Comparison of ENCODE assay signal across 20 cellular contexts in genomic region chr20:36052117-36052513, GRCh38.
DNase-seq lines count a peak whose midpoint lies in the region; ATAC-seq and TF ChIP-seq lines count a peak whose summit lies in the region.
"Had no signal": no experiment of that assay in that cellular context is flagged by ENCODE, and none has a peak within 500 bp of the region (broad histone marks: within the 10 kb centered on the region; RNA-seq: fewer than 3 reads in every experiment).

No MANE protein-coding gene starts in this region.

- H3K9me3 Mint-ChIP-seq in dendritic cell treated with granulocyte-macrophage colony-stimulating factor and Interleukin-4, amounts not matched to agents 40 ng/mL and 50 ng/mL, for 4 days = no peaks in the 10 kb centered on the region
- H3K9me3 Mint-ChIP-seq: activated CD8-positive, alpha-beta T cell treated with anti-CD3 and anti-CD28 coated beads for 36 hours; activated T-cell treated with anti-CD3 and anti-CD28 coated beads, Interleukin-2, amount 50 U/mL, for 24 hours had no signal

- no peak overlapping the region for H3K4me3 Mint-ChIP-seq in dendritic cell treated with granulocyte-macrophage colony-stimulating factor and Interleukin-4, amounts not matched to agents 40 ng/mL and 50 ng/mL, for 4 days

- H3K18ac ChIP-seq in neuronal stem cell (ENCODE audit: low read length) = no peak overlapping the region

- no peak overlapping the region for H2AK5ac ChIP-seq in neuronal stem cell (ENCODE audit: low read depth, low read length)

- H3K36me3 ChIP-seq in SK-N-SH (replicated peaks in 1 of 2; ENCODE audit: control insufficient read depth in 1 of 2, insufficient read depth in 2 of 2, low read length in 1 of 2) (peaks cover 3 to 14% of the 10 kb centered on the region in 2 experiments), Karpas-422 (ENCODE audit: insufficient read depth, low read length) (no peaks in the 10 kb centered on the region), neuronal stem cell (replicated peaks in 1 of 2; ENCODE audit: control insufficient read depth in 2 of 2, insufficient read depth in 2 of 2, low read length in 2 of 2) (peaks cover 0 to 14% of the 10 kb centered on the region in 2 donors)
- H3K36me3 ChIP-seq: gastroesophageal sphincter, suprapubic skin had no signal

- H3K14ac ChIP-seq in neuronal stem cell (ENCODE audit: low read length) = no peak overlapping the region

- no peak overlapping the region for H3K27ac ChIP-seq in SK-N-SH (ENCODE audit: low read depth in 2 of 2, low read length in 1 of 2)
- no peak overlapping the region for H3K27ac ChIP-seq in Karpas-422 (ENCODE audit: low read length)
- no peak overlapping the region for H3K27ac ChIP-seq in neuronal stem cell (replicated peaks; ENCODE audit: low read length)
- H3K27ac ChIP-seq: psoas muscle, suprapubic skin had no signal

- no peak overlapping the region for H3K9ac ChIP-seq in SK-N-SH
- H3K9ac ChIP-seq in Karpas-422 (ENCODE audit: low read length) = no peak overlapping the region
- no peak overlapping the region for H3K9ac ChIP-seq in neuronal stem cell (ENCODE audit: low read depth, low read length, poor library complexity)

- H3K4me2 ChIP-seq in SK-N-SH = no peak overlapping the region
- H3K4me2 ChIP-seq in Karpas-422 (ENCODE audit: low read depth, low read length, poor library complexity, severe bottlenecking) = no peak overlapping the region
- no peak overlapping the region for H3K4me2 ChIP-seq in neuronal stem cell (ENCODE audit: insufficient read depth, low read length, poor library complexity, severe bottlenecking)
- H3K4me2 ChIP-seq: smooth muscle cell had no signal

- no peak overlapping the region for H3K23ac ChIP-seq in neuronal stem cell (ENCODE audit: low read depth, low read length, poor library complexity)

- no peaks in the 10 kb centered on the region for H3K9me3 ChIP-seq in SK-N-SH
- H3K9me3 ChIP-seq in Karpas-422 (ENCODE audit: low read length) = no peaks in the 10 kb centered on the region
- no peaks in the 10 kb centered on the region for H3K9me3 ChIP-seq in neuronal stem cell (replicated peaks in 1 of 2; ENCODE audit: control insufficient read depth in 2 of 2, insufficient read depth in 1 of 2, low read depth in 1 of 2, low read length in 2 of 2)
- H3K9me3 ChIP-seq: gastroesophageal sphincter, psoas muscle, suprapubic skin had no signal

- peaks cover 5% of the 10 kb centered on the region for H3F3A ChIP-seq in SK-N-SH (replicated peaks; ENCODE audit: insufficient read depth)

- H2BK12ac ChIP-seq in neuronal stem cell (ENCODE audit: low read length) = no peak overlapping the region

- no peak overlapping the region for H4K91ac ChIP-seq in neuronal stem cell (ENCODE audit: low read depth, low read length, poor library complexity)

- POLR2A ChIA-PET in SK-N-SH (lab: Yijun Ruan, JAX) = interaction anchor here (0.8 kb wide), 1 partner anchor 98 kb away, joined by 3 read pairs; the partner anchor contains the start of gene SCAND1

- H4K20me1 ChIP-seq in SK-N-SH (ENCODE audit: insufficient read depth) = peaks cover 29% of the 10 kb centered on the region
- H4K20me1 ChIP-seq in Karpas-422 (ENCODE audit: insufficient read depth, low read depth, low read length) = peaks cover 10% of the 10 kb centered on the region; the same call in 1 of the 2 replicates

- H2BK15ac ChIP-seq in neuronal stem cell (ENCODE audit: low read length) = no peak overlapping the region

- H3K4ac ChIP-seq in neuronal stem cell (ENCODE audit: low read length) = no peak overlapping the region

- intact Hi-C loops in dendritic cell treated with granulocyte-macrophage colony-stimulating factor and Interleukin-4, amounts not matched to agents 40 ng/mL and 50 ng/mL, for 4 days (cut with micrococcal nuclease) = no loop called here

- peak overlapping the region; percentile 85 for H3K27ac Mint-ChIP-seq in dendritic cell treated with granulocyte-macrophage colony-stimulating factor and Interleukin-4, amounts not matched to agents 40 ng/mL and 50 ng/mL, for 4 days

- no peak for TF ChIP-seq CTCF in SK-N-SH (IDR thresholded peaks at IDR 0.05)

- peaks cover 29% of the 10 kb centered on the region for H3K4me1 Mint-ChIP-seq in dendritic cell treated with granulocyte-macrophage colony-stimulating factor and Interleukin-4, amounts not matched to agents 40 ng/mL and 50 ng/mL, for 4 days (ENCODE audit: low read depth)

- H4K8ac ChIP-seq in neuronal stem cell (ENCODE audit: low read depth, low read length) = no peak overlapping the region

- no peak for TF ChIP-seq RAD21 in SK-N-SH (IDR thresholded peaks at IDR 0.05; ENCODE audit: low read length)

- no peaks in the 10 kb centered on the region for H3K79me1 ChIP-seq in neuronal stem cell (ENCODE audit: low read depth, low read length)

- no peak overlapping the region for H2BK120ac ChIP-seq in neuronal stem cell (ENCODE audit: low read depth, low read length)

- ATAC-seq in SK-N-SH treated with all-trans-retinoic acid at 6 μM for 48 hours = no peak
- ATAC-seq: activated CD8-positive, alpha-beta T cell treated with anti-CD3 and anti-CD28 coated beads for 36 hours; gastroesophageal sphincter; psoas muscle had no signal

- no peaks in the 10 kb centered on the region for H3K9me2 ChIP-seq in SK-N-SH
- H3K9me2 ChIP-seq in Karpas-422 (replicated peaks; ENCODE audit: insufficient read depth, low read length) = no peaks in the 10 kb centered on the region

- no peak for TF ChIP-seq EP300 in SK-N-SH (IDR thresholded peaks at IDR 0.05; ENCODE audit: borderline replicate concordance in 1 of 2, low read depth in 1 of 2, low read length in 1 of 2)

- H3K4me3 ChIP-seq in SK-N-SH (ENCODE audit: low read depth in 2 of 2, low read length in 1 of 2) = no peak overlapping the region
- H3K4me3 ChIP-seq in Karpas-422 (ENCODE audit: low read length) = no peak overlapping the region
- no peak overlapping the region for H3K4me3 ChIP-seq in neuronal stem cell (ENCODE audit: low read length in 2 of 2)
- H3K4me3 ChIP-seq: gastroesophageal sphincter, suprapubic skin had no signal

- 86% methylated on average over 6 of the region's 6 CpGs for WGBS in SK-N-SH (ENCODE audit: low lambda C conversion rate)
- no CpG with 5 or more reads among the region's 6 CpGs for WGBS in neuronal stem cell (ENCODE audit: extremely low coverage in 2 of 2, insufficient read length in 2 of 2, insufficient replicate concordance in 1 of 2), 2 donors

- no peak overlapping the region for H2BK5ac ChIP-seq in neuronal stem cell (ENCODE audit: low read length)

- peaks cover 2% of the 10 kb centered on the region for H3K27me3 Mint-ChIP-seq in dendritic cell treated with granulocyte-macrophage colony-stimulating factor and Interleukin-4, amounts not matched to agents 40 ng/mL and 50 ng/mL, for 4 days
- H3K27me3 Mint-ChIP-seq: activated CD8-positive, alpha-beta T cell treated with anti-CD3 and anti-CD28 coated beads for 36 hours; activated T-cell treated with anti-CD3 and anti-CD28 coated beads, Interleukin-2, amount 50 U/mL, for 24 hours had no signal

- DNase-seq in SK-N-SH (no peak), Karpas-422 (no peak), neuronal stem cell (ENCODE audit: low spot score) (no peak), GF-D8 (lab: John Stamatoyannopoulos, UW) (no peak), GM03348 (ENCODE audit: low spot score) (no peak), HuH-7.5 (ENCODE audit: low spot score) (no peak)
- DNase-seq: activated CD8-positive, alpha-beta T cell treated with anti-CD3 and anti-CD28 coated beads for 36 hours; activated T-cell treated with anti-CD3 and anti-CD28 coated beads, Interleukin-2, amount 50 U/mL, for 24 hours; dorsolateral prefrontal cortex; GOT3; MM.1S; NCI-H1694; NCI-H748 treated with DMSO at 0.1 percent for 48 hours; psoas muscle; stimulated activated CD4-positive, alpha-beta T cell treated with anti-CD3 and anti-CD28 coated beads, Interleukin-4, amount 100 ng/mL, for 4 hours had no signal

- H3K79me2 ChIP-seq in SK-N-SH (ENCODE audit: insufficient read depth) (peaks cover 40% of the 10 kb centered on the region), Karpas-422 (ENCODE audit: low read length) (peaks cover 35% of the 10 kb centered on the region)

- CTCF ChIA-PET in SK-N-SH (lab: Yijun Ruan, JAX) = interaction anchor here (0.9 to 1.8 kb wide), 4 partner anchors 59 to 151 kb away, joined by 3 to 5 read pairs (median 4); no protein-coding TSS in a partner anchor

- H3K4me1 ChIP-seq in SK-N-SH (ENCODE audit: control insufficient read depth in 1 of 2, insufficient read depth in 2 of 2, low read depth in 1 of 2, low read length in 1 of 2) (peaks cover 5 to 6% of the 10 kb centered on the region in 2 experiments; a peak in 2 of 4 replicates), Karpas-422 (ENCODE audit: low read length) (peaks cover 27% of the 10 kb centered on the region), neuronal stem cell (ENCODE audit: control insufficient read depth in 2 of 2, insufficient read depth in 1 of 2, low read depth in 1 of 2, low read length in 2 of 2) (peaks cover 6 to 8% of the 10 kb centered on the region in 2 donors)

- H3K27me3 ChIP-seq in SK-N-SH (ENCODE audit: insufficient read depth) (no peaks in the 10 kb centered on the region; the same call in 1 of the 2 replicates), Karpas-422 (ENCODE audit: low read length) (no peaks in the 10 kb centered on the region), neuronal stem cell (ENCODE audit: control insufficient read depth in 3 of 3, insufficient read depth in 3 of 3, low read depth in 1 of 3, low read length in 3 of 3) (no peaks in the 10 kb centered on the region)
- H3K27me3 ChIP-seq: dorsolateral prefrontal cortex, gastroesophageal sphincter, suprapubic skin had no signal

- peaks cover 29% of the 10 kb centered on the region for H3K36me3 Mint-ChIP-seq in dendritic cell treated with granulocyte-macrophage colony-stimulating factor and Interleukin-4, amounts not matched to agents 40 ng/mL and 50 ng/mL, for 4 days (ENCODE audit: low read depth)

- H2AFZ ChIP-seq in SK-N-SH (ENCODE audit: low read depth) (0 out of 2 replicates have a peak overlapping the region, but pooled peaks have one; percentile 100), Karpas-422 (ENCODE audit: low read length) (peak overlapping the region; percentile 2; the same call in 1 of the 2 replicates), neuronal stem cell (ENCODE audit: low read length) (peak overlapping the region; percentile 85)

TF ChIP-seq in SK-N-SH, 30 proteins besides CTCF, POLR2A, EP300 and RAD21 (continues in another document):
- no peak for TF ChIP-seq ELF1 (IDR thresholded peaks at IDR 0.05)

TF ChIP-seq in SK-N-SH treated with all-trans-retinoic acid at 6 μM for 48 hours, 23 proteins besides CTCF, POLR2A, EP300 and RAD21 (continues in another document):
- TF ChIP-seq ZFP30 (CRISPR knock-in tag; IDR thresholded peaks at IDR 0.05) = no peak
- TF ChIP-seq, protein P1, sequence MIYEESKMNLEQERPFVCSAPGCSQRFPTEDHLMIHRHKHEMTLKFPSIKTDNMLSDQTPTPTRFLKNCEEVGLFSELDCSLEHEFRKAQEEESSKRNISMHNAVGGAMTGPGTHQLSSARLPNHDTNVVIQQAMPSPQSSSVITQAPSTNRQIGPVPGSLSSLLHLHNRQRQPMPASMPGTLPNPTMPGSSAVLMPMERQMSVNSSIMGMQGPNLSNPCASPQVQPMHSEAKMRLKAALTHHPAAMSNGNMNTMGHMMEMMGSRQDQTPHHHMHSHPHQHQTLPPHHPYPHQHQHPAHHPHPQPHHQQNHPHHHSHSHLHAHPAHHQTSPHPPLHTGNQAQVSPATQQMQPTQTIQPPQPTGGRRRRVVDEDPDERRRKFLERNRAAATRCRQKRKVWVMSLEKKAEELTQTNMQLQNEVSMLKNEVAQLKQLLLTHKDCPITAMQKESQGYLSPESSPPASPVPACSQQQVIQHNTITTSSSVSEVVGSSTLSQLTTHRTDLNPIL (CRISPR knock-in tag; IDR thresholded peaks at IDR 0.05; ENCODE audit: low read depth) = no peak

Comparison
In these comparisons a context has a peak if more than half of its experiments do, and no peak if none do; other contexts are left out.
1. H2AFZ ChIP-seq: peak in every context shown above with its lines; median percentile 100 in SK-N-SH; 85 in neuronal stem cell; 2 in Karpas-422.